30 cellular contexts compared by ENCODE assay signal in the genomic region with DNA sequence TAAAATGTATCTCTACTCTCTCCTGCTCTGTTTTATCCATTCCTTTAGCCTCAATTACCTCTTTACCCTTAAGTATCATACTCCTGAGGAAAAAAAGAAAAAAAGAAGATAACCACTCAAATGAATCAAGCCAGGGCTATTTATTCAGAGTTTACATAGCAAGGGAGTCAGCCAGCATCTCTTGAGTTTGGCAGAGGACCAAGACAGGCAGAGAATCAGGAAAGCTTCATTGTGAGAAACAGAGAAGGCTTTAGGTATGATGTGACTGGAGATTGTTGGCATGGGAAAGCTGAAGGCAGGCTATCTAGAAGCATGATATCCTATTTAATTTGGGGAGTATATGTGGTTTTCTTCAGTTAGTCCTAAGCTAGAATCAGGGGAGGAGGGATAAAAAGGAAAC. TPM values are rescaled to one million over a fixed set of nuclear protein-coding genes. Genes with fewer than 3 reads are reported as not detected.
DNase-seq lines count a peak whose midpoint lies in the region; ATAC-seq and TF ChIP-seq lines count a peak whose summit lies in the region.
"Had no signal": no experiment of that assay in that cellular context is flagged by ENCODE, and none has a peak within 500 bp of the region (broad histone marks: within the 10 kb centered on the region; RNA-seq: fewer than 3 reads in every experiment).

No MANE protein-coding gene starts in this region.

- H3K4me3 ChIP-seq in psoas muscle, result no peak overlapping the region
- H3K4me3 ChIP-seq: esophagus muscularis mucosa, GM23248, K562, spleen, uterus had no signal

- no peaks in the 10 kb centered on the region for H3K27me3 ChIP-seq in psoas muscle (ENCODE audit: insufficient read depth in 3 of 3, low read length in 2 of 3)
- H3K27me3 ChIP-seq: uterus had no signal

- intact Hi-C loops in psoas muscle (cut with DNase I), result no loop called here

- peak; percentile 0 for DNase-seq in NCI-H1105 (lab: John Stamatoyannopoulos, UW)
- peak; percentile 13 for DNase-seq in kidney tubule cell (ENCODE audit: low spot score)
- no peak for DNase-seq in activated effector memory CD4-positive, alpha-beta T cell treated with Interleukin-2 at 50 U/mL for 16 hours
- DNase-seq in NOMO-1 (lab: John Stamatoyannopoulos, UW; ENCODE audit: unreplicated experiment in 2 of 2), result no peak
- no peak for DNase-seq in inferior parietal cortex (ENCODE audit: extremely low spot score)
- DNase-seq in psoas muscle, result no peak
- DNase-seq: ACHN; activated B cell treated with CpG ODN at 0.5 μM for 24 hours; activated CD4-positive, alpha-beta memory T cell treated with anti-CD3 and anti-CD28 coated beads, Interleukin-2, amount 10 ng/mL, durations not matched to agents 7 days and 5 days; activated naive CD4-positive, alpha-beta T cell treated with anti-CD3 and anti-CD28 coated beads for 36 hours; activated T-cell treated with anti-CD3 and anti-CD28 coated beads, Interleukin-2, amount 50 U/mL, for 1 hour; anterior cingulate cortex; effector memory CD4-positive, alpha-beta T cell; GM23248; left colon; MV-4-11; NCI-H187 treated with DMSO at 0.1 percent for 48 hours; NCI-H524; nephron progenitor cell; spleen; stimulated activated CD8-positive, alpha-beta memory T cell treated with anti-CD3 and anti-CD28 coated beads, Interleukin-4, amount 100 ng/mL, for 48 hours; uterus had no signal

- no peaks in the 10 kb centered on the region for H3K9me3 ChIP-seq in psoas muscle
- H3K9me3 ChIP-seq: esophagus muscularis mucosa, spleen, uterus had no signal

- no peaks in the 10 kb centered on the region for H3K36me3 ChIP-seq in psoas muscle (ENCODE audit: insufficient read depth in 1 of 2, low read depth in 1 of 2)
- H3K36me3 ChIP-seq: esophagus muscularis mucosa, spleen, uterus had no signal

- ATAC-seq in GM18907 (IDR thresholded peaks at IDR 0.05; ENCODE audit: unreplicated experiment) (peak; percentile 18), HG02759 (IDR thresholded peaks at IDR 0.05; ENCODE audit: unreplicated experiment) (peak; percentile 24), psoas muscle (no peak)
- ATAC-seq: K562, left colon had no signal

- no peak for TF ChIP-seq CTCF in psoas muscle (IDR thresholded peaks at IDR 0.05)

- no peaks in the 10 kb centered on the region for H3K4me1 ChIP-seq in psoas muscle
- H3K4me1 ChIP-seq: spleen, uterus had no signal

- no peak overlapping the region for H3K27ac ChIP-seq in psoas muscle
- H3K27ac ChIP-seq: esophagus muscularis mucosa, GM23248, HL-60, spleen, uterus had no signal

RNA-seq across cellular contexts. Expression of a gene that starts 11.1 kb away (rescaled TPM):
- total RNA-seq in psoas muscle, result not detected
- polyA plus RNA-seq in psoas muscle, result under 1 TPM in 1 of 3 donors, not detected in 2; 0.03 TPM
- total RNA-seq: activated B cell treated with CpG ODN at 0.5 μM for 24 hours; activated CD4-positive, alpha-beta memory T cell treated with anti-CD3 and anti-CD28 coated beads, Interleukin-2, amount 10 ng/mL, durations not matched to agents 7 days and 5 days; activated naive CD4-positive, alpha-beta T cell treated with anti-CD3 and anti-CD28 coated beads for 36 hours; esophagus muscularis mucosa; GM23248; K562; left colon; mesenteric fat pad; OCI-LY7; pulmonary artery endothelial cell; spleen had no signal
- polyA plus RNA-seq: GM23248, K562, spleen had no signal

Comparison
In these comparisons a context has a peak if more than half of its experiments do, and no peak if none do; other contexts are left out.
1. ATAC-seq: peak in GM18907 (single experiment) and HG02759 (single experiment); none in psoas muscle (0 of 4).
2. DNase-seq: peak in NCI-H1105 (single experiment) and kidney tubule cell (single experiment); none in activated effector memory CD4-positive, alpha-beta T cell treated with Interleukin-2 at 50 U/mL for 16 hours (single experiment), NOMO-1 (0 of 2), inferior parietal cortex (single experiment) and psoas muscle (0 of 2).